In genomic region chr11:109423114-109423859, GRCh38 we compare ENCODE assay signal across 11 cellular contexts. TPM values are rescaled to one million over a fixed set of nuclear protein-coding genes. Genes with fewer than 3 reads are reported as not detected.
DNase-seq lines count a peak whose midpoint lies in the region; TF ChIP-seq lines count a peak whose summit lies in the region.
"Had no signal": no experiment of that assay in that cellular context is flagged by ENCODE, and none has a peak within 500 bp of the region (broad histone marks: within the 10 kb centered on the region; RNA-seq: fewer than 3 reads in every experiment).

No MANE protein-coding gene starts in this region.

- H3K36me3 ChIP-seq in trophoblast cell (ENCODE audit: control insufficient read depth in 1 of 2, insufficient read depth in 2 of 2, low read length in 2 of 2) (no peaks in the 10 kb centered on the region), ovary (no peaks in the 10 kb centered on the region)

- no peak overlapping the region for H3K27ac Mint-ChIP-seq in activated CD4-positive, alpha-beta T cell treated with anti-CD3 and anti-CD28 coated beads, Interleukin-2, amount 10 ng/mL, durations not matched to agents 24 days and 14 days
- H3K27ac Mint-ChIP-seq: memory B cell had no signal

- no peaks in the 10 kb centered on the region for H3K9me3 Mint-ChIP-seq in activated CD4-positive, alpha-beta T cell treated with anti-CD3 and anti-CD28 coated beads, Interleukin-2, amount 10 ng/mL, durations not matched to agents 24 days and 14 days

- no peaks in the 10 kb centered on the region for H3K36me3 Mint-ChIP-seq in activated CD4-positive, alpha-beta T cell treated with anti-CD3 and anti-CD28 coated beads, Interleukin-2, amount 10 ng/mL, durations not matched to agents 24 days and 14 days (ENCODE audit: low read depth)

- no peak overlapping the region for H3K4ac ChIP-seq in trophoblast cell (ENCODE audit: low read depth, low read length)

- H3K4me2 ChIP-seq in trophoblast cell (ENCODE audit: low read length), result peak overlapping the region; percentile 49

- H3K4me3 ChIP-seq in fibroblast of pulmonary artery (replicated peaks; ENCODE audit: low read depth, low read length) (peak overlapping the region; percentile 40), trophoblast cell (ENCODE audit: low read depth, low read length) (no peak overlapping the region), ovary (no peak overlapping the region)

- no peak overlapping the region for H2BK120ac ChIP-seq in trophoblast cell (ENCODE audit: insufficient read depth, low read length, poor library complexity)

- peaks cover 30% of the 10 kb centered on the region for H3K27me3 Mint-ChIP-seq in activated CD4-positive, alpha-beta T cell treated with anti-CD3 and anti-CD28 coated beads, Interleukin-2, amount 10 ng/mL, durations not matched to agents 24 days and 14 days

- H3K4me1 Mint-ChIP-seq in activated CD4-positive, alpha-beta T cell treated with anti-CD3 and anti-CD28 coated beads, Interleukin-2, amount 10 ng/mL, durations not matched to agents 24 days and 14 days, result no peaks in the 10 kb centered on the region

- H2BK5ac ChIP-seq in trophoblast cell (ENCODE audit: low read depth, low read length, poor library complexity), result no peak overlapping the region

- no peak overlapping the region for H3K4me3 Mint-ChIP-seq in activated CD4-positive, alpha-beta T cell treated with anti-CD3 and anti-CD28 coated beads, Interleukin-2, amount 10 ng/mL, durations not matched to agents 24 days and 14 days
- H3K4me3 Mint-ChIP-seq: memory B cell had no signal

- H4K91ac ChIP-seq in trophoblast cell (ENCODE audit: low read depth, low read length), result no peak overlapping the region

- TF ChIP-seq CTCF in fibroblast of pulmonary artery (IDR thresholded peaks at IDR 0.05; ENCODE audit: low read length, missing control alignments) (no peak), ovary (IDR thresholded peaks at IDR 0.05) (no peak)

- no peak overlapping the region for H4K8ac ChIP-seq in trophoblast cell (ENCODE audit: low read depth, low read length)

- no peak overlapping the region for H2BK12ac ChIP-seq in trophoblast cell (ENCODE audit: low read length)

- intact Hi-C loops in ovary (cut with DNase I), result no loop called here
- intact Hi-C loops in activated CD4-positive, alpha-beta T cell treated with anti-CD3 and anti-CD28 coated beads, Interleukin-2, amount 10 ng/mL, durations not matched to agents 24 days and 14 days (cut with micrococcal nuclease), result no loop called here

- H3K79me1 ChIP-seq in trophoblast cell (ENCODE audit: low read length), result no peaks in the 10 kb centered on the region

- no peak for TF ChIP-seq EP300 in ovary (IDR thresholded peaks at IDR 0.05)

- no peak overlapping the region for H4K12ac ChIP-seq in trophoblast cell (ENCODE audit: low read depth, low read length)

- WGBS in trophoblast cell (ENCODE audit: extremely low coverage, insufficient coverage, insufficient read length), result no CpG with 5 or more reads among the region's 50 CpGs
- 2% methylated on average over 40 to 50 of the region's 50 CpGs for WGBS in ovary, 3 donors

- H3K4me1 ChIP-seq in trophoblast cell (ENCODE audit: control insufficient read depth in 1 of 2, insufficient read depth in 2 of 2, low read length in 2 of 2) (peaks cover 2 to 6% of the 10 kb centered on the region in 2 experiments), ovary (ENCODE audit: insufficient read depth) (no peaks in the 10 kb centered on the region)

- no peaks in the 10 kb centered on the region for H3K79me2 ChIP-seq in trophoblast cell (ENCODE audit: control insufficient read depth, insufficient read depth, low read length, poor library complexity)

- no peak overlapping the region for H2AK5ac ChIP-seq in trophoblast cell (ENCODE audit: low read length)

- H3K14ac ChIP-seq in trophoblast cell (ENCODE audit: low read length), result no peak overlapping the region

- no peak overlapping the region for H3K9ac ChIP-seq in trophoblast cell (ENCODE audit: low read length)

- no peak for TF ChIP-seq POLR2A in ovary (IDR thresholded peaks at IDR 0.05)

- DNase-seq in ELR (ENCODE audit: low read depth) (peak; percentile 20), NCI-H69 (lab: John Stamatoyannopoulos, UW) (peak; percentile 82), fibroblast of pulmonary artery (ENCODE audit: low read depth) (peak; percentile 15), trophoblast cell (no peak), ovary (no peak), ACHN (no peak), KBM-7 (no peak)
- DNase-seq in activated CD4-positive, alpha-beta T cell treated with anti-CD3 and anti-CD28 coated beads, Interleukin-2, amount 10 ng/mL, durations not matched to agents 24 days and 14 days, result no peak
- DNase-seq: activated T-cell treated with anti-CD3 and anti-CD28 coated beads, Interleukin-2, amount 50 U/mL, for 1 hour had no signal

- in situ Hi-C loops in ACHN (cut with HindIII; ENCODE audit: low pct_ligation_motif_present, low pct_unique_long_range_greater_than_20kb, low sequenced_read_pairs), result no loop called here
- in situ Hi-C loops in KBM-7 (cut with MboI; ENCODE audit: low pct_unique_long_range_greater_than_20kb, low sequenced_read_pairs), result no loop called here

- H3K23ac ChIP-seq in trophoblast cell (ENCODE audit: low read length), result no peak overlapping the region

- H3K9me3 ChIP-seq in trophoblast cell (ENCODE audit: insufficient read depth, low read depth, low read length) (peaks cover 2% of the 10 kb centered on the region), ovary (no peaks in the 10 kb centered on the region)

- H3K18ac ChIP-seq in trophoblast cell (ENCODE audit: low read length), result no peak overlapping the region

- H3K27ac ChIP-seq in trophoblast cell (ENCODE audit: low read depth, low read length) (no peak overlapping the region), ovary (no peak overlapping the region)

- peaks cover 32% of the 10 kb centered on the region for H3K27me3 ChIP-seq in trophoblast cell (ENCODE audit: insufficient read depth, low read length)
- H3K27me3 ChIP-seq in ovary, result no peaks in the 10 kb centered on the region

- no peak overlapping the region for H2AFZ ChIP-seq in trophoblast cell (ENCODE audit: insufficient read depth, low read length, poor library complexity)

RNA-seq across cellular contexts. Expression of gene C11orf87, which starts 1.3 kb away (rescaled TPM):
- under 0.01 TPM in 1 of 2 replicates, not detected in the other for polyA plus RNA-seq in trophoblast cell (2013)
- under 1 TPM in 1 of 7 donors, not detected in 6; 0.05 TPM for total RNA-seq in ovary
- polyA plus RNA-seq in ovary, result not detected
- total RNA-seq in activated CD4-positive, alpha-beta T cell treated with anti-CD3 and anti-CD28 coated beads, Interleukin-2, amount 10 ng/mL, durations not matched to agents 24 days and 14 days, result not detected in 2 replicates
- total RNA-seq: subcutaneous adipose tissue had no signal

Comparison
In these comparisons a context has a peak if more than half of its experiments do, and no peak if none do; other contexts are left out.
1. DNase-seq: peak in ELR (single experiment), NCI-H69 (single experiment) and fibroblast of pulmonary artery (single experiment); none in trophoblast cell (0 of 2), ovary (0 of 5), activated CD4-positive, alpha-beta T cell treated with anti-CD3 and anti-CD28 coated beads, Interleukin-2, amount 10 ng/mL, durations not matched to agents 24 days and 14 days (single experiment), ACHN (single experiment) and KBM-7 (single experiment).